In the genomic region with DNA sequence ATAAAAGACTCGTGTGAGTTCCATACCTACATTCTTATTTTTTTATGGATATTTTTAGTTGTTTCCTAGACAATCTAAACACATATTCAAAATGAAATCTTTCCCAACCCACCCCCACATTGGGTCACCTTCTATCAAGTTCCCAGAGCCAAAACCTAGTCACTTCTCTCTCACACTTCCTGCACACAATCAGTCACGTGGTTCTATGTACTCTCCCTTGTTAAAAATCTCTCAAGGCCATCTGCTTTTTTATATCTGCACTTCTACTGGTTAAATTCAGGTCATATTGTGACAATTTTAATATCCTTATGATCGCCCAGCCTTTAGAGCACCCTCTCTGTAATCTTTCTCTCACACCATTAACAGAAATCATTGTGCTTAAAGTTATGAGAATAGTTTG, we compare ENCODE assay signal across 33 cellular contexts.
"Had no signal": no experiment of that assay in that cellular context is flagged by ENCODE, and none has a peak within 500 bp of the region (broad histone marks: within the 10 kb centered on the region; RNA-seq: fewer than 3 reads in every experiment).

No MANE protein-coding gene starts in this region.

- H3K27me3 ChIP-seq: Peyer's patch, SJSA1 had no signal

- DNase-seq: activated CD4-positive, alpha-beta T cell treated with anti-CD3 and anti-CD28 coated beads, Interleukin-2, amount 10 ng/mL, durations not matched to agents 24 days and 14 days; activated CD4-positive, alpha-beta T cell treated with anti-CD3 and anti-CD28 coated beads, Interleukin-2, amount 50 U/mL, for 4 hours; activated CD8-positive, alpha-beta T cell treated with anti-CD3 and anti-CD28 coated beads for 36 hours; activated effector memory CD4-positive, alpha-beta T cell treated with anti-CD3 and anti-CD28 coated beads, Interleukin-2, amount 50 U/mL, for 16 hours; activated naive CD4-positive, alpha-beta T cell treated with Interleukin-2 at 50 U/mL for 16 hours; activated naive CD8-positive, alpha-beta T cell treated with anti-CD3 and anti-CD28 coated beads, Interleukin-2, amount 50 U/mL, for 24 hours; activated T-cell treated with anti-CD3 and anti-CD28 coated beads, Interleukin-2, amount 50 U/mL, for 1 hour; activated T-cell treated with anti-CD3 and anti-CD28 coated beads, Interleukin-2, amount 50 U/mL, for 72 hours; anterior cingulate cortex; caudate nucleus; cerebellar nuclear complex; Karpas-422; KBM-7; MV-4-11; NCI-H1092; NCI-H1436 treated with DMSO at 0.1 percent for 48 hours; NCI-H1694 treated with DMSO at 0.1 percent for 48 hours; NCI-H2029; NCI-H2227 treated with DMSO at 0.1 percent for 48 hours; NCI-H446 treated with DMSO at 0.1 percent for 48 hours; PC-3; Peyer's patch; RPMI8226; SHP77 treated with DMSO at 0.1 percent for 48 hours; SW 1271; T-helper 1 cell; T-helper 2 cell; T-helper 9 cell had no signal

- H3K4me3 Mint-ChIP-seq: activated CD4-positive, alpha-beta T cell treated with anti-CD3 and anti-CD28 coated beads, Interleukin-2, amount 10 ng/mL, durations not matched to agents 24 days and 14 days; activated CD8-positive, alpha-beta T cell treated with anti-CD3 and anti-CD28 coated beads for 36 hours; activated naive CD8-positive, alpha-beta T cell; activated naive CD8-positive, alpha-beta T cell treated with anti-CD3 and anti-CD28 coated beads, Interleukin-2, amount 50 U/mL, for 24 hours; activated T-cell treated with anti-CD3 and anti-CD28 coated beads, Interleukin-2, amount 50 U/mL, for 72 hours; activated T-helper 17 cell treated with anti-CD3 and anti-CD28 coated beads, Interleukin-2, amount 50 U/mL, for 72 hours; brain had no signal

- H3K27me3 Mint-ChIP-seq: activated CD4-positive, alpha-beta T cell treated with anti-CD3 and anti-CD28 coated beads, Interleukin-2, amount 10 ng/mL, durations not matched to agents 24 days and 14 days; activated CD8-positive, alpha-beta T cell treated with anti-CD3 and anti-CD28 coated beads for 36 hours; activated naive CD8-positive, alpha-beta T cell; activated naive CD8-positive, alpha-beta T cell treated with anti-CD3 and anti-CD28 coated beads, Interleukin-2, amount 50 U/mL, for 24 hours; activated T-helper 17 cell treated with anti-CD3 and anti-CD28 coated beads, Interleukin-2, amount 50 U/mL, for 72 hours had no signal

- H3K36me3 Mint-ChIP-seq: activated naive CD8-positive, alpha-beta T cell; brain had no signal

- H3K27ac Mint-ChIP-seq: activated CD4-positive, alpha-beta T cell treated with anti-CD3 and anti-CD28 coated beads, Interleukin-2, amount 10 ng/mL, durations not matched to agents 24 days and 14 days; activated CD8-positive, alpha-beta T cell treated with anti-CD3 and anti-CD28 coated beads for 36 hours; activated naive CD8-positive, alpha-beta T cell; activated naive CD8-positive, alpha-beta T cell treated with anti-CD3 and anti-CD28 coated beads, Interleukin-2, amount 50 U/mL, for 24 hours; activated T-cell treated with anti-CD3 and anti-CD28 coated beads, Interleukin-2, amount 50 U/mL, for 72 hours; activated T-helper 17 cell treated with anti-CD3 and anti-CD28 coated beads, Interleukin-2, amount 50 U/mL, for 72 hours; brain had no signal

- H3K27ac ChIP-seq: Peyer's patch, SJSA1 had no signal

- FAIRE-seq: bronchial epithelial cell had no signal

- ATAC-seq: activated CD8-positive, alpha-beta T cell treated with anti-CD3 and anti-CD28 coated beads for 36 hours; activated naive CD8-positive, alpha-beta T cell treated with anti-CD3 and anti-CD28 coated beads, Interleukin-2, amount 50 U/mL, for 24 hours; activated T-cell treated with anti-CD3 and anti-CD28 coated beads, Interleukin-2, amount 50 U/mL, for 72 hours; activated T-helper 17 cell treated with anti-CD3 and anti-CD28 coated beads, Interleukin-2, amount 50 U/mL, for 72 hours; PC-3 had no signal

- H3K4me3 ChIP-seq: Peyer's patch, SJSA1 had no signal

- H3K9me3 ChIP-seq: Peyer's patch, SJSA1 had no signal

- H3K4me1 ChIP-seq: Peyer's patch, SJSA1 had no signal

- H3K36me3 ChIP-seq: Peyer's patch, SJSA1 had no signal

- H3K4me1 Mint-ChIP-seq: activated CD4-positive, alpha-beta T cell treated with anti-CD3 and anti-CD28 coated beads, Interleukin-2, amount 10 ng/mL, durations not matched to agents 24 days and 14 days; activated naive CD8-positive, alpha-beta T cell treated with anti-CD3 and anti-CD28 coated beads, Interleukin-2, amount 50 U/mL, for 24 hours; activated T-helper 17 cell treated with anti-CD3 and anti-CD28 coated beads, Interleukin-2, amount 50 U/mL, for 72 hours; brain had no signal
